In genomic region chr6:123972600-123973294, GRCh38 we compare ENCODE assay signal across 23 cellular contexts.
"Had no signal": no experiment of that assay in that cellular context is flagged by ENCODE, and none has a peak within 500 bp of the region (broad histone marks: within the 10 kb centered on the region; RNA-seq: fewer than 3 reads in every experiment).

No MANE protein-coding gene starts in this region.

- H3K27me3 Mint-ChIP-seq: IgD-negative memory B cell had no signal

- H3K27ac Mint-ChIP-seq: IgD-negative memory B cell had no signal

- H3K36me3 Mint-ChIP-seq: IgD-negative memory B cell had no signal

- H3K4me3 Mint-ChIP-seq: IgD-negative memory B cell had no signal

- ATAC-seq: K562, Panc1, PC-3 had no signal

- H3K4me1 Mint-ChIP-seq: IgD-negative memory B cell had no signal

- H3K9me3 ChIP-seq: SK-N-SH had no signal

- DNase-seq: Kasumi-1; MV-4-11; NCI-H1048; NCI-H1105; NCI-H1417; NCI-H1436 treated with DMSO at 0.1 percent for 48 hours; NCI-H1694; NCI-H187 treated with DMSO at 0.1 percent for 48 hours; NCI-H2029 treated with DMSO at 0.1 percent for 48 hours; NCI-H2171 treated with DMSO at 0.1 percent for 48 hours; NCI-H345; NCI-H446 treated with DMSO at 0.1 percent for 48 hours; NCI-H510A treated with DMSO at 0.1 percent for 48 hours; NCI-H526; NCI-H748 treated with DMSO at 0.1 percent for 48 hours; NK-92 treated with Interleukin-12 subunit alpha and Interleukin-12 subunit beta, amount 100 ng/mL, for 24 hours; PC-3; SHP77; SK-N-SH; SW 1271 had no signal
